Comparison of ENCODE assay signal across 12 cellular contexts in the genomic region with DNA sequence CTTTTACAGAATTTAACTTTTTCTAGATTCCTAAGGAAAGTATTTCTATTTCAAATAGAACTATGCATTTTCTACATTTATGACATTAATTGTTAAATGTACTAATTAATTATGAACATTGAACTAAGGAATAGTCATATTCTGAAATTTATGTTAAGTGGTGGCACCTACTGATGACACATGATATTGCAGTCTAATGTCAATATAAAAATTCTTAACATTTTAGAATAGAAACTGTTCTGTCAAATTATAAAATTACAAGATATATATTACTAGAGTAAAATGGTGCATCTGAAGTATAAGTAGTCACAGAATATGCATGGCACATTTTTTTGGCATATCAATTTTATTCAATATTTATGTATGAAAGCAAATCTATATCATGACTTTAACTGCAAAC. TPM values are rescaled to one million over a fixed set of nuclear protein-coding genes. Genes with fewer than 3 reads are reported as not detected.
DNase-seq lines count a peak whose midpoint lies in the region; ATAC-seq, FAIRE-seq and TF ChIP-seq lines count a peak whose summit lies in the region.
"Had no signal": no experiment of that assay in that cellular context is flagged by ENCODE, and none has a peak within 500 bp of the region (broad histone marks: within the 10 kb centered on the region; RNA-seq: fewer than 3 reads in every experiment).

No MANE protein-coding gene starts in this region.

- H3K27ac Mint-ChIP-seq in chondrocyte (ENCODE audit: unreplicated experiment): no peak overlapping the region
- H3K27ac Mint-ChIP-seq: activated CD4-positive, alpha-beta memory T cell treated with anti-CD3 and anti-CD28 coated beads, Interleukin-2, amount 10 ng/mL, durations not matched to agents 7 days and 5 days had no signal

- no peaks in the 10 kb centered on the region for H3K9me2 ChIP-seq in Karpas-422 (replicated peaks; ENCODE audit: insufficient read depth, low read length)

- peaks cover 18% of the 10 kb centered on the region for H3K9me3 Mint-ChIP-seq in chondrocyte (ENCODE audit: low read depth)
- H3K9me3 Mint-ChIP-seq: activated CD4-positive, alpha-beta memory T cell treated with anti-CD3 and anti-CD28 coated beads, Interleukin-2, amount 10 ng/mL, durations not matched to agents 7 days and 5 days had no signal

- FAIRE-seq in G401.6 (lab: Jason Lieb, UNC) (peak; percentile 31), pancreas (lab: Jason Lieb, UNC) (peak; percentile 82)

- H3K27ac ChIP-seq in pancreas (no peak overlapping the region), Karpas-422 (ENCODE audit: low read length) (no peak overlapping the region)
- H3K27ac ChIP-seq: gastrocnemius medialis had no signal

- peak; percentile 82 for TF ChIP-seq CTCF in chondrocyte (IDR thresholded peaks at IDR 0.05)
- peak in 3 of 4 donors; percentile 13 to 30 (median 19) for TF ChIP-seq CTCF in pancreas (IDR thresholded peaks at IDR 0.05)

- ATAC-seq in pancreas (no peak), GM18868 (IDR thresholded peaks at IDR 0.05; ENCODE audit: unreplicated experiment) (no peak)
- ATAC-seq: gastrocnemius medialis, Panc1 had no signal

- no peak overlapping the region for H3K4me2 ChIP-seq in Karpas-422 (ENCODE audit: low read depth, low read length, poor library complexity, severe bottlenecking)

- H3K27me3 Mint-ChIP-seq in chondrocyte (ENCODE audit: low read depth): peaks cover 11% of the 10 kb centered on the region

- H3K4me1 ChIP-seq in pancreas (peaks cover 0 to 5% (median 0%) of the 10 kb centered on the region in 3 donors), Karpas-422 (ENCODE audit: low read length) (peaks cover 4% of the 10 kb centered on the region; the same call in 1 of the 2 replicates)
- H3K4me1 ChIP-seq: gastrocnemius medialis had no signal

- no peak overlapping the region for H3K4me3 ChIP-seq in pancreas
- H3K4me3 ChIP-seq in Karpas-422 (ENCODE audit: low read length): no peak overlapping the region
- H3K4me3 ChIP-seq: gastrocnemius medialis had no signal

- DNase-seq in Kasumi-1 (lab: John Stamatoyannopoulos, UW) (peak; percentile 2 to 11), chondrocyte (ENCODE audit: low spot score) (no peak), pancreas (no peak), NCI-H446 treated with DMSO at 0.1 percent for 48 hours (lab: John Stamatoyannopoulos, UW) (no peak), NCI-H526 (lab: John Stamatoyannopoulos, UW) (no peak), Karpas-422 (no peak)
- DNase-seq: activated CD4-positive, alpha-beta memory T cell treated with anti-CD3 and anti-CD28 coated beads, Interleukin-2, amount 10 ng/mL, durations not matched to agents 7 days and 5 days; amygdala; gastrocnemius medialis had no signal

- H3K27me3 ChIP-seq in pancreas (peaks cover 0 to 4% (median 0%) of the 10 kb centered on the region in 4 donors), Karpas-422 (ENCODE audit: low read length) (no peaks in the 10 kb centered on the region)
- H3K27me3 ChIP-seq: gastrocnemius medialis had no signal

- intact Hi-C loops in pancreas (cut with DNase I): no loop called here

- H3K9me3 ChIP-seq in pancreas (no peaks in the 10 kb centered on the region), Karpas-422 (ENCODE audit: low read length) (no peaks in the 10 kb centered on the region)
- H3K9me3 ChIP-seq: gastrocnemius medialis had no signal

- H3K9ac ChIP-seq in Karpas-422 (ENCODE audit: low read length): no peak overlapping the region

- H3K79me2 ChIP-seq in Karpas-422 (ENCODE audit: low read length): no peaks in the 10 kb centered on the region

- H3K4me3 Mint-ChIP-seq in chondrocyte (ENCODE audit: unreplicated experiment): no peak overlapping the region
- H3K4me3 Mint-ChIP-seq: activated CD4-positive, alpha-beta memory T cell treated with anti-CD3 and anti-CD28 coated beads, Interleukin-2, amount 10 ng/mL, durations not matched to agents 7 days and 5 days had no signal

- H4K20me1 ChIP-seq in Karpas-422 (ENCODE audit: insufficient read depth, low read depth, low read length): no peaks in the 10 kb centered on the region

- H3K4me1 Mint-ChIP-seq in chondrocyte (ENCODE audit: low read depth): no peaks in the 10 kb centered on the region

- H3K36me3 ChIP-seq in pancreas (no peaks in the 10 kb centered on the region), Karpas-422 (ENCODE audit: insufficient read depth, low read length) (no peaks in the 10 kb centered on the region)
- H3K36me3 ChIP-seq: gastrocnemius medialis had no signal

- H3K36me3 Mint-ChIP-seq in chondrocyte (ENCODE audit: low read depth): peaks cover 2% of the 10 kb centered on the region

- no peak overlapping the region for H2AFZ ChIP-seq in Karpas-422 (ENCODE audit: low read length)

RNA-seq across cellular contexts. Expression of a gene that starts 40.2 kb away (rescaled TPM):
- total RNA-seq in chondrocyte: 0.22 to 0.54 TPM (median 0.35 TPM) in 3 replicates
- under 1 TPM; 0.12 to 0.43 (median 0.28) TPM for total RNA-seq in pancreas
- polyA plus RNA-seq in pancreas: under 1 TPM; 0.19 to 0.40 TPM
- total RNA-seq in Karpas-422 (2014; rRNA removed; shearing (Covaris generic); ENCODE audit: low replicate concordance): not detected in 2 replicates

RNA-seq across cellular contexts. Expression of a gene that starts 51.6 kb away (rescaled TPM):
- 0.31 TPM in 1 of 3 replicates, not detected in the others for total RNA-seq in chondrocyte
- under 1 TPM in 1 of 6 donors, not detected in 5; 0.31 TPM for total RNA-seq in pancreas
- not detected for polyA plus RNA-seq in pancreas
- total RNA-seq in Karpas-422 (2014; rRNA removed; shearing (Covaris generic); ENCODE audit: low replicate concordance): not detected in 2 replicates
- total RNA-seq: gastrocnemius medialis had no signal

Comparison
In these comparisons a context has a peak if more than half of its experiments do, and no peak if none do; other contexts are left out.
1. DNase-seq: peak in Kasumi-1 (2 of 2); none in chondrocyte (single experiment), pancreas (0 of 6), NCI-H446 treated with DMSO at 0.1 percent for 48 hours (single experiment), NCI-H526 (0 of 2) and Karpas-422 (single experiment).